ENCODE assay signal across 17 cellular contexts in genomic region chr9:107261106-107261505, GRCh38. TPM values are rescaled to one million over a fixed set of nuclear protein-coding genes. Genes with fewer than 3 reads are reported as not detected.
DNase-seq lines count a peak whose midpoint lies in the region; ATAC-seq and TF ChIP-seq lines count a peak whose summit lies in the region.
"Had no signal": no experiment of that assay in that cellular context is flagged by ENCODE, and none has a peak within 500 bp of the region (broad histone marks: within the 10 kb centered on the region; RNA-seq: fewer than 3 reads in every experiment).

No MANE protein-coding gene starts in this region.

- no peak overlapping the region for H3K4me3 ChIP-seq in ectodermal cell (ENCODE audit: insufficient read depth, low read depth, low read length)
- H3K4me3 ChIP-seq in smooth muscle cell = no peak overlapping the region
- no peak overlapping the region for H3K4me3 ChIP-seq in tibial artery
- H3K4me3 ChIP-seq: cardiac muscle cell, lower lobe of right lung had no signal

- DNase-seq in smooth muscle cell (lab: John Stamatoyannopoulos, UW; ENCODE audit: unreplicated experiment) (no peak), tibial artery (no peak), posterior cingulate gyrus (no peak)
- DNase-seq: activated CD4-positive, alpha-beta memory T cell treated with anti-CD3 and anti-CD28 coated beads, Interleukin-2, amount 10 ng/mL, durations not matched to agents 7 days and 5 days; DMS53; effector CD4-positive, alpha-beta T cell; HFFc6; lower lobe of right lung; naive thymus-derived CD8-positive, alpha-beta T cell; NCI-H187 treated with DMSO at 0.1 percent for 48 hours; NCI-H526 treated with DMSO at 0.1 percent for 48 hours; retina had no signal

- peak overlapping the region; percentile 38 for H3K27ac ChIP-seq in ectodermal cell (ENCODE audit: insufficient read depth, low read depth, low read length, poor library complexity, severe bottlenecking)
- peak overlapping the region; percentile 23 for H3K27ac ChIP-seq in smooth muscle cell (ENCODE audit: low read depth)
- no peak overlapping the region for H3K27ac ChIP-seq in tibial artery
- H3K27ac ChIP-seq: cardiac muscle cell, lower lobe of right lung had no signal

- peak overlapping the region; percentile 54 for H2AFZ ChIP-seq in smooth muscle cell (ENCODE audit: low read depth)

- H3K9ac ChIP-seq in smooth muscle cell (ENCODE audit: low read depth) = no peak overlapping the region

- H3K27me3 ChIP-seq in ectodermal cell (ENCODE audit: control insufficient read depth, insufficient read depth, low read length, poor library complexity, severe bottlenecking) = no peaks in the 10 kb centered on the region
- H3K27me3 ChIP-seq in smooth muscle cell (ENCODE audit: low read depth) = no peaks in the 10 kb centered on the region
- no peaks in the 10 kb centered on the region for H3K27me3 ChIP-seq in tibial artery
- H3K27me3 ChIP-seq: cardiac muscle cell had no signal

- H3K36me3 ChIP-seq in ectodermal cell (ENCODE audit: control insufficient read depth, insufficient read depth, low read length) = no peaks in the 10 kb centered on the region
- H3K36me3 ChIP-seq in smooth muscle cell (ENCODE audit: low read depth) = no peaks in the 10 kb centered on the region
- H3K36me3 ChIP-seq in tibial artery = no peaks in the 10 kb centered on the region
- H3K36me3 ChIP-seq: cardiac muscle cell, lower lobe of right lung had no signal

- H3K9me3 ChIP-seq in ectodermal cell (ENCODE audit: control insufficient read depth, low read length) (no peaks in the 10 kb centered on the region), smooth muscle cell (replicated peaks; ENCODE audit: low read depth) (no peaks in the 10 kb centered on the region), tibial artery (no peaks in the 10 kb centered on the region)

- no peak overlapping the region for H3K4me2 ChIP-seq in smooth muscle cell

- no peaks in the 10 kb centered on the region for H3K79me2 ChIP-seq in smooth muscle cell (ENCODE audit: low read depth)

- 91 to 96% methylated on average over 4 to 5 of the region's 5 CpGs for WGBS in ectodermal cell, 2 experiments
- 65% methylated on average over 5 of the region's 5 CpGs for WGBS in smooth muscle cell (ENCODE audit: low lambda C conversion rate)

- no peak for TF ChIP-seq CTCF in smooth muscle cell (IDR thresholded peaks at IDR 0.05; ENCODE audit: borderline replicate concordance, insufficient read depth, poor library complexity, severe bottlenecking)
- no peak for TF ChIP-seq CTCF in tibial artery (IDR thresholded peaks at IDR 0.05)

- H4K20me1 ChIP-seq in smooth muscle cell (ENCODE audit: low read depth) = no peaks in the 10 kb centered on the region

- intact Hi-C loops in tibial artery (cut with DNase I; ENCODE audit: low total_unique reads) (no loop called here), posterior cingulate gyrus (cut with DNase I) (no loop called here)

- ATAC-seq in GM19324 (IDR thresholded peaks at IDR 0.05; ENCODE audit: low FRiP score, unreplicated experiment) = peak; percentile 28
- ATAC-seq in HG03025 (IDR thresholded peaks at IDR 0.05; ENCODE audit: low FRiP score, unreplicated experiment) = peak; percentile 23
- ATAC-seq in HG02610 (IDR thresholded peaks at IDR 0.05; ENCODE audit: unreplicated experiment) = no peak
- ATAC-seq: lower lobe of right lung had no signal

- H3F3A ChIP-seq in smooth muscle cell (ENCODE audit: low read depth) = no peaks in the 10 kb centered on the region

- H3K4me1 ChIP-seq in ectodermal cell (ENCODE audit: control insufficient read depth, insufficient read depth, low read length) (peaks cover 8% of the 10 kb centered on the region), smooth muscle cell (ENCODE audit: low read depth) (peaks cover 14% of the 10 kb centered on the region), tibial artery (no peaks in the 10 kb centered on the region)
- H3K4me1 ChIP-seq: lower lobe of right lung had no signal

RNA-seq across cellular contexts. Expression of gene RAD23B, which starts 22.0 kb away (rescaled TPM):
- 187 TPM for polyA plus RNA-seq in ectodermal cell (2013, experiment 1 of 4)
- 180 TPM for polyA plus RNA-seq in ectodermal cell (2013, experiment 2 of 4)
- 151 TPM for polyA plus RNA-seq in ectodermal cell (2013, experiment 3 of 4)
- polyA plus RNA-seq in ectodermal cell (2013, experiment 4 of 4) = 171 TPM
- total RNA-seq in smooth muscle cell = 112 and 116 TPM in 2 replicates
- 11.0 and 20.9 TPM in 2 replicates for polyA plus RNA-seq in smooth muscle cell

Comparison
In these comparisons a context has a peak if more than half of its experiments do, and no peak if none do; other contexts are left out.
1. H3K27ac ChIP-seq: peak in ectodermal cell (single experiment) and smooth muscle cell (single experiment); none in tibial artery (0 of 2).